In genomic region chr2:208360259-208361076, GRCh38 we compare ENCODE assay signal across 19 cellular contexts. TPM values are rescaled to one million over a fixed set of nuclear protein-coding genes. Genes with fewer than 3 reads are reported as not detected.
A peak's percentile ranks its signal among the peaks of the same experiment; 100 is the strongest.
DNase-seq lines count a peak whose midpoint lies in the region; ATAC-seq and TF ChIP-seq lines count a peak whose summit lies in the region.
"Had no signal": no experiment of that assay in that cellular context is flagged by ENCODE, and none has a peak within 500 bp of the region (broad histone marks: within the 10 kb centered on the region; RNA-seq: fewer than 3 reads in every experiment).

No MANE protein-coding gene starts in this region.

- intact Hi-C loops in breast epithelium (cut with DNase I; ENCODE audit: low total_unique reads) (no loop called here), mammary epithelial cell (cut with micrococcal nuclease) (no loop called here), gastrocnemius medialis (cut with DNase I; ENCODE audit: low total_unique reads) (no loop called here)

- no peak overlapping the region for H4K91ac ChIP-seq in H9 (ENCODE audit: insufficient read length, low read depth, low read length)

- no peaks in the 10 kb centered on the region for H3K79me2 ChIP-seq in mammary epithelial cell (ENCODE audit: insufficient read depth, low read length)
- no peaks in the 10 kb centered on the region for H3K79me2 ChIP-seq in H9 (ENCODE audit: insufficient read depth, low read length)

- no peak overlapping the region for H3K27ac Mint-ChIP-seq in H9
- H3K27ac Mint-ChIP-seq in stimulated activated effector memory CD8-positive, alpha-beta T cell treated with anti-CD3 and anti-CD28 coated beads, Interleukin-12 subunit alpha, Interleukin-12 subunit beta, amount 100 ng/mL, for 72 hours, result no peak overlapping the region
- H3K27ac Mint-ChIP-seq in glutamatergic neuron (ENCODE audit: unreplicated experiment), result no peak overlapping the region
- H3K27ac Mint-ChIP-seq in HFFc6, result no peak overlapping the region
- H3K27ac Mint-ChIP-seq: activated CD8-positive, alpha-beta T cell treated with anti-CD3 and anti-CD28 coated beads for 36 hours had no signal

- H3K56ac ChIP-seq in H9 (ENCODE audit: insufficient read length, low read depth, low read length), result no peak overlapping the region

- no peak overlapping the region for H2BK15ac ChIP-seq in H9 (ENCODE audit: low read depth, low read length)

- H3K4me2 ChIP-seq in mammary epithelial cell (ENCODE audit: insufficient read depth, low read depth, low read length), result no peak overlapping the region
- H3K4me2 ChIP-seq in H9 (ENCODE audit: insufficient read depth, insufficient read length, low read length), result no peak overlapping the region
- H3K4me2 ChIP-seq: BLaER1 treated with 17β-estradiol and CSF1 and Interleukin-3, amounts not matched to agents 10 nM and 100 nM had no signal

- H3K27ac ChIP-seq in breast epithelium, result no peak overlapping the region
- no peak overlapping the region for H3K27ac ChIP-seq in mammary epithelial cell (ENCODE audit: insufficient read depth, low read depth, low read length)
- no peak overlapping the region for H3K27ac ChIP-seq in H9 (ENCODE audit: insufficient read length, low read depth, low read length)
- H3K27ac ChIP-seq in gastrocnemius medialis, result no peak overlapping the region
- H3K27ac ChIP-seq: BLaER1 treated with 17β-estradiol and CSF1 and Interleukin-3, amounts not matched to agents 10 nM and 100 nM had no signal

- H2BK12ac ChIP-seq in H9 (ENCODE audit: insufficient read length, low read depth, low read length), result no peak overlapping the region

- H3K79me1 ChIP-seq in H9 (ENCODE audit: insufficient read depth, low read depth, low read length, poor library complexity, severe bottlenecking), result no peaks in the 10 kb centered on the region

- H3K4me1 ChIP-seq in breast epithelium (no peaks in the 10 kb centered on the region), mammary epithelial cell (ENCODE audit: insufficient read depth, low read length) (peaks cover 6% of the 10 kb centered on the region), H9 (ENCODE audit: insufficient read depth, low read length) (no peaks in the 10 kb centered on the region), gastrocnemius medialis (no peaks in the 10 kb centered on the region)

- CTCF ChIA-PET in mammary epithelial cell (lab: Charles Lee; ENCODE audit: low non-redundant PET), result no interaction called here

- 97% methylated on average over 23 of the region's 48 CpGs for WGBS in mammary epithelial cell (ENCODE audit: low coverage, missing lambda C conversion rate)
- WGBS in H9 (ENCODE audit: extremely low coverage, insufficient read length, low lambda C conversion rate), result no CpG with 5 or more reads among the region's 48 CpGs

- ATAC-seq in stimulated activated effector memory CD8-positive, alpha-beta T cell treated with anti-CD3 and anti-CD28 coated beads, Interleukin-12 subunit alpha, Interleukin-12 subunit beta, amount 100 ng/mL, for 72 hours, result peak; percentile 31
- ATAC-seq in gastrocnemius medialis, result no peak
- ATAC-seq: activated CD4-positive, CD25-positive, alpha-beta regulatory T cell treated with anti-CD3 and anti-CD28 coated beads, Interleukin-2, amount 50 U/mL, for 24 hours had no signal

- H2BK20ac ChIP-seq in H9 (ENCODE audit: low read depth, low read length, poor library complexity, severe bottlenecking), result no peak overlapping the region

- H3K9me3 ChIP-seq in breast epithelium (peaks cover 0 to 6% of the 10 kb centered on the region in 2 donors), mammary epithelial cell (replicated peaks; ENCODE audit: insufficient read depth, low read length) (peaks cover 4% of the 10 kb centered on the region), H9 (ENCODE audit: control insufficient read depth, low read depth, low read length) (no peaks in the 10 kb centered on the region), gastrocnemius medialis (peaks cover 0 to 6% (median 0%) of the 10 kb centered on the region in 3 donors)

- H4K5ac ChIP-seq in H9 (ENCODE audit: insufficient read length, low read depth, low read length), result no peak overlapping the region

- H3K36me3 Mint-ChIP-seq in H9 (ENCODE audit: insufficient read depth in 1 of 3, low read depth in 3 of 3), result peaks cover 11 to 37% (median 24%) of the 10 kb centered on the region in 3 experiments
- H3K36me3 Mint-ChIP-seq in stimulated activated effector memory CD8-positive, alpha-beta T cell treated with anti-CD3 and anti-CD28 coated beads, Interleukin-12 subunit alpha, Interleukin-12 subunit beta, amount 100 ng/mL, for 72 hours, result peaks cover 21% of the 10 kb centered on the region
- peaks cover 20% of the 10 kb centered on the region for H3K36me3 Mint-ChIP-seq in glutamatergic neuron (ENCODE audit: unreplicated experiment)
- H3K36me3 Mint-ChIP-seq in HFFc6 (ENCODE audit: low read depth), result peaks cover 17% of the 10 kb centered on the region

- no peak overlapping the region for H3K14ac ChIP-seq in H9 (ENCODE audit: insufficient read depth, low read length)

- H3T11ph ChIP-seq in H9 (ENCODE audit: low read length), result no peak overlapping the region

- H3K4me3 Mint-ChIP-seq in H9 (no peak overlapping the region), glutamatergic neuron (ENCODE audit: unreplicated experiment) (no peak overlapping the region), HFFc6 (no peak overlapping the region)
- no peak overlapping the region for H3K4me3 Mint-ChIP-seq in stimulated activated effector memory CD8-positive, alpha-beta T cell treated with anti-CD3 and anti-CD28 coated beads, Interleukin-12 subunit alpha, Interleukin-12 subunit beta, amount 100 ng/mL, for 72 hours
- H3K4me3 Mint-ChIP-seq: activated CD8-positive, alpha-beta T cell treated with anti-CD3 and anti-CD28 coated beads for 36 hours had no signal

- no peak overlapping the region for H2AK5ac ChIP-seq in H9 (ENCODE audit: insufficient read length, low read length)

- H3K36me3 ChIP-seq in breast epithelium, result no peaks in the 10 kb centered on the region
- peaks cover under 1% of the 10 kb centered on the region for H3K36me3 ChIP-seq in mammary epithelial cell (ENCODE audit: insufficient read depth, low read length)
- H3K36me3 ChIP-seq in gastrocnemius medialis, result peaks cover 0 to 12% of the 10 kb centered on the region in 2 donors

- H3K9ac ChIP-seq in mammary epithelial cell (ENCODE audit: insufficient read depth, low read length), result no peak overlapping the region
- H3K9ac ChIP-seq in H9 (ENCODE audit: extremely low read depth, insufficient read length, low read length), result no peak overlapping the region
- H3K9ac ChIP-seq: BLaER1 treated with 17β-estradiol and CSF1 and Interleukin-3, amounts not matched to agents 10 nM and 100 nM had no signal

- H3K27me3 ChIP-seq in breast epithelium (no peaks in the 10 kb centered on the region), mammary epithelial cell (ENCODE audit: insufficient read depth, low read length) (no peaks in the 10 kb centered on the region), H9 (ENCODE audit: insufficient read depth, low read length) (no peaks in the 10 kb centered on the region), gastrocnemius medialis (no peaks in the 10 kb centered on the region)
- H3K27me3 ChIP-seq: BLaER1 treated with 17β-estradiol and CSF1 and Interleukin-3, amounts not matched to agents 10 nM and 100 nM had no signal

- H3K4me1 Mint-ChIP-seq in H9 (peaks cover 9 to 10% of the 10 kb centered on the region in 2 experiments), glutamatergic neuron (ENCODE audit: low read depth, unreplicated experiment) (peaks cover 2% of the 10 kb centered on the region), HFFc6 (ENCODE audit: low read depth) (peaks cover 35% of the 10 kb centered on the region)
- H3K4me1 Mint-ChIP-seq in stimulated activated effector memory CD8-positive, alpha-beta T cell treated with anti-CD3 and anti-CD28 coated beads, Interleukin-12 subunit alpha, Interleukin-12 subunit beta, amount 100 ng/mL, for 72 hours, result peaks cover 11% of the 10 kb centered on the region

- H4K20me1 ChIP-seq in mammary epithelial cell (ENCODE audit: insufficient read depth, low read length), result peaks cover 2% of the 10 kb centered on the region
- no peaks in the 10 kb centered on the region for H4K20me1 ChIP-seq in H9 (ENCODE audit: control insufficient read depth, insufficient read depth, insufficient read length)
- H4K20me1 ChIP-seq: BLaER1 treated with 17β-estradiol and CSF1 and Interleukin-3, amounts not matched to agents 10 nM and 100 nM had no signal

- no peak overlapping the region for H2AFZ ChIP-seq in mammary epithelial cell (ENCODE audit: low read depth, low read length)
- no peak overlapping the region for H2AFZ ChIP-seq in H9 (ENCODE audit: low read length)

- H3K23ac ChIP-seq in H9 (ENCODE audit: insufficient read length, low read depth, low read length), result no peak overlapping the region

- no peak overlapping the region for H3K4ac ChIP-seq in H9 (ENCODE audit: low read depth, low read length)

- TF ChIP-seq CTCF in breast epithelium (IDR thresholded peaks at IDR 0.05) (no peak), mammary epithelial cell (conservative IDR thresholded peaks at IDR 0.05 in 1 of 2, IDR thresholded peaks at IDR 0.05 in 1 of 2; ENCODE audit: extremely low read depth in 1 of 2, insufficient read depth in 1 of 2, low read depth in 1 of 2, low read length in 2 of 2) (no peak), H9 (conservative IDR thresholded peaks at IDR 0.05) (no peak), gastrocnemius medialis (IDR thresholded peaks at IDR 0.05 in 4 of 5, conservative IDR thresholded peaks at IDR 0.05 in 1 of 5) (no peak), glutamatergic neuron (IDR thresholded peaks at IDR 0.05; ENCODE audit: partially characterized antibody, unreplicated experiment) (no peak), HFFc6 (IDR thresholded peaks at IDR 0.05) (no peak)

- H4K8ac ChIP-seq in H9 (replicated peaks; ENCODE audit: insufficient read length, low read depth, low read length), result no peak overlapping the region

- no peak overlapping the region for H2BK5ac ChIP-seq in H9 (ENCODE audit: insufficient read length, low read length)

- in situ Hi-C loops in mammary epithelial cell (cut with MboI; ENCODE audit: low sequenced_read_pairs in 2 of 2), result no loop called here
- in situ Hi-C loops in gastrocnemius medialis (cut with MboI; ENCODE audit: low sequenced_read_pairs in 4 of 4), result no loop called here

- DNase-seq in breast epithelium (ENCODE audit: low spot score in 2 of 2), result no peak
- DNase-seq in mammary epithelial cell, result no peak
- DNase-seq in H9, result peak; percentile 39
- peak; percentile 16 for DNase-seq in iPS-NIHi11 (ENCODE audit: low spot score)
- no peak for DNase-seq in stimulated activated effector memory CD8-positive, alpha-beta T cell treated with anti-CD3 and anti-CD28 coated beads, Interleukin-12 subunit alpha, Interleukin-12 subunit beta, amount 100 ng/mL, for 72 hours (ENCODE audit: low spot score in 2 of 2)
- no peak for DNase-seq in gastrocnemius medialis
- no peak for DNase-seq in glutamatergic neuron
- DNase-seq in HFFc6, result no peak
- DNase-seq: activated CD8-positive, alpha-beta T cell treated with anti-CD3 and anti-CD28 coated beads for 36 hours; activated naive CD4-positive, alpha-beta T cell; HCEC 1CT; NCI-H1436; stimulated activated CD4-positive, alpha-beta T cell treated with anti-CD3 and anti-CD28 coated beads, Interleukin-4, amount 100 ng/mL, for 4 hours; T1000 had no signal

- dilution Hi-C loops in mammary epithelial cell (cut with HindIII; ENCODE audit: low sequenced_read_pairs), result no loop called here

- BruUV-seq in mammary epithelial cell (replicated peaks; lab: Mats Ljungman, UMichigan), result no TSS peak

- no peak overlapping the region for H2BK120ac ChIP-seq in H9 (ENCODE audit: low read depth, low read length, poor library complexity, severe bottlenecking)

- TF ChIP-seq POLR2A in breast epithelium (IDR thresholded peaks at IDR 0.05), result no peak
- no peak for TF ChIP-seq POLR2A in gastrocnemius medialis (IDR thresholded peaks at IDR 0.05)

- H3K27me3 Mint-ChIP-seq in H9 (ENCODE audit: low read depth) (no peaks in the 10 kb centered on the region; the same call in 1 of the 2 replicates), glutamatergic neuron (ENCODE audit: unreplicated experiment) (peaks cover 3% of the 10 kb centered on the region), HFFc6 (ENCODE audit: insufficient read depth) (peaks cover 2% of the 10 kb centered on the region; the same call in 1 of the 2 replicates)
- H3K27me3 Mint-ChIP-seq: activated CD8-positive, alpha-beta T cell treated with anti-CD3 and anti-CD28 coated beads for 36 hours; central memory CD8-positive, alpha-beta T cell had no signal

- no peak overlapping the region for H3K18ac ChIP-seq in H9 (ENCODE audit: insufficient read length, low read depth, low read length)

- no peaks in the 10 kb centered on the region for H3K23me2 ChIP-seq in H9 (ENCODE audit: insufficient read length, low read depth, low read length, poor library complexity, severe bottlenecking)

- H3K9me3 Mint-ChIP-seq in H9 (peaks cover 10 to 18% of the 10 kb centered on the region in 2 experiments), glutamatergic neuron (ENCODE audit: unreplicated experiment) (peaks cover 3% of the 10 kb centered on the region), HFFc6 (peaks cover 13% of the 10 kb centered on the region)
- H3K9me3 Mint-ChIP-seq in stimulated activated effector memory CD8-positive, alpha-beta T cell treated with anti-CD3 and anti-CD28 coated beads, Interleukin-12 subunit alpha, Interleukin-12 subunit beta, amount 100 ng/mL, for 72 hours, result peaks cover 4% of the 10 kb centered on the region

- H3K4me3 ChIP-seq in breast epithelium (peak overlapping the region in 2 of 3 donors; percentile 45 to 63), mammary epithelial cell (replicated peaks in 1 of 3; ENCODE audit: insufficient read depth in 1 of 3, low read depth in 2 of 3, low read length in 3 of 3) (no peak overlapping the region), gastrocnemius medialis (no peak overlapping the region)
- H3K4me3 ChIP-seq: BLaER1 treated with 17β-estradiol and CSF1 and Interleukin-3, amounts not matched to agents 10 nM and 100 nM had no signal

RNA-seq across cellular contexts. Expression of gene PTH2R, which starts 46.1 kb away (rescaled TPM):
- total RNA-seq in breast epithelium (1 to 10 TPM in 2 of 3 donors, under 1 TPM in 1; 0.64 to 3.3 (median 1.2) TPM), mammary epithelial cell (under 1 TPM; under 0.01 to 0.12 TPM), H9 (2021) (0.20 and 0.29 TPM in 2 replicates), gastrocnemius medialis (not detected), glutamatergic neuron (ENCODE audit: unreplicated experiment) (not detected)
- polyA plus RNA-seq in mammary epithelial cell, result not detected
- not detected for polyA minus RNA-seq in mammary epithelial cell
- not detected for total RNA-seq in HFFc6 (2021; fragmentation: NEBNext Ultra II Directional; extraction: Animal tissue kit (Norgen Biotek cat#: 25700))
- total RNA-seq: A673; activated CD8-positive, alpha-beta T cell treated with anti-CD3 and anti-CD28 coated beads for 36 hours; RPMI7951 had no signal

Comparison
In these comparisons a context has a peak if more than half of its experiments do, and no peak if none do; other contexts are left out.
1. H3K4me3 ChIP-seq: peak in breast epithelium (2 of 3); none in mammary epithelial cell (0 of 3) and gastrocnemius medialis (0 of 4).
2. DNase-seq: peak in H9 (single experiment) and iPS-NIHi11 (single experiment); none in breast epithelium (0 of 2), mammary epithelial cell (single experiment), stimulated activated effector memory CD8-positive, alpha-beta T cell treated with anti-CD3 and anti-CD28 coated beads, Interleukin-12 subunit alpha, Interleukin-12 subunit beta, amount 100 ng/mL, for 72 hours (0 of 2), gastrocnemius medialis (0 of 2), glutamatergic neuron (single experiment) and HFFc6 (single experiment).